In the genomic region with DNA sequence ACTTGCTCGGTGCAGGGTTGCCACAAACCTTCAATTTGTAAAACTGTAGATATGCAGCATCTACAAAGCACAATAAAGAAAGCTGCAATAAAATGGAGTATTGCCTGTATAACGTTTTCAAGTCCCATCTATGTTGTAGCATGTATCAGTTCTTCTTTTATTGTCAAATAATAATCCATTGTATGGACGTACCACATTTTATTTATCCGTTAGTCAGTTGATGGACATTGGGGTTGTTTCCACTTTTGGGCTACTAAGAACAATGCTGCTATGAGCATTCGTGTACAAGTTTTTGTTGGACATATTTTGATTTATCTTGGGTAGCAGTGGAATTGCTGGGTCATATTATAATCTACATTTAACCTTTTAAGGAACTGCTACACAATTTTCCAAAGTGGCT, we compare ENCODE assay signal across 7 cellular contexts.
"Had no signal": no experiment of that assay in that cellular context is flagged by ENCODE, and none has a peak within 500 bp of the region (broad histone marks: within the 10 kb centered on the region; RNA-seq: fewer than 3 reads in every experiment).

No MANE protein-coding gene starts in this region.

- ATAC-seq: GM12878 had no signal

- DNase-seq: GDM1, GF-D8 had no signal

- H3K4me3 ChIP-seq: GM12878 had no signal

- FAIRE-seq: G401.6, GM12878, GM12891, GM12892, GM18507 had no signal
